Comparison of ENCODE assay signal across 20 cellular contexts in genomic region chr2:129165001-129165400, GRCh38.
"Had no signal": no experiment of that assay in that cellular context is flagged by ENCODE, and none has a peak within 500 bp of the region (broad histone marks: within the 10 kb centered on the region; RNA-seq: fewer than 3 reads in every experiment).

No MANE protein-coding gene starts in this region.

- H3K4me1 ChIP-seq: thyroid gland had no signal

- ATAC-seq: activated CD4-positive, alpha-beta T cell treated with anti-CD3 and anti-CD28 coated beads for 36 hours; left colon; naive thymus-derived CD4-positive, alpha-beta T cell; WTC11 had no signal

- H3K4me3 ChIP-seq: ovary, thyroid gland had no signal

- H3K36me3 ChIP-seq: ovary, thyroid gland had no signal

- H3K27ac ChIP-seq: ovary, thyroid gland had no signal

- H3K9me3 ChIP-seq: ovary, SK-N-SH, thyroid gland had no signal

- H3K27me3 Mint-ChIP-seq: activated CD4-positive, alpha-beta T cell treated with anti-CD3 and anti-CD28 coated beads for 36 hours; activated naive CD8-positive, alpha-beta T cell treated with anti-CD3 and anti-CD28 coated beads for 36 hours had no signal

- H3K27ac Mint-ChIP-seq: activated CD4-positive, alpha-beta T cell treated with anti-CD3 and anti-CD28 coated beads for 36 hours; activated naive CD8-positive, alpha-beta T cell treated with anti-CD3 and anti-CD28 coated beads for 36 hours; activated T-helper 1 cell treated with anti-CD3 and anti-CD28 coated beads, Interleukin-12 subunit alpha, Interleukin-12 subunit beta, Interleukin-2, Interleukin-4 antibody, amounts not matched to agents 30 ng/mL and 10 ng/mL and 1 ng/mL, durations not matched to agents 14 hours and 24 hours and 36 hours; endodermal cell; naive thymus-derived CD4-positive, alpha-beta T cell; WTC11 had no signal

- H3K9me2 ChIP-seq: SK-N-SH had no signal

- H3K4me2 ChIP-seq: SK-N-SH had no signal

- H3K27me3 ChIP-seq: ovary, thyroid gland had no signal

- H3K36me3 Mint-ChIP-seq: activated naive CD8-positive, alpha-beta T cell treated with anti-CD3 and anti-CD28 coated beads for 36 hours; naive thymus-derived CD4-positive, alpha-beta T cell; WTC11 had no signal

- H3K9ac ChIP-seq: SK-N-SH had no signal

- DNase-seq: activated CD4-positive, alpha-beta T cell treated with anti-CD3 and anti-CD28 coated beads for 36 hours; activated CD4-positive, alpha-beta T cell treated with anti-CD3 and anti-CD28 coated beads, Interleukin-2, amount 50 U/mL, for 48 hours; activated gamma-delta T cell treated with Interleukin-2 at 50 U/mL for 16 hours; activated naive CD8-positive, alpha-beta T cell treated with anti-CD3 and anti-CD28 coated beads for 36 hours; amniotic stem cell; central memory CD4-positive, alpha-beta T cell; endodermal cell; hypothalamus; islet precursor cell; left colon; naive thymus-derived CD4-positive, alpha-beta T cell; ovary; stimulated activated CD4-positive, alpha-beta T cell treated with anti-CD3 and anti-CD28 coated beads, Interleukin-12 subunit alpha, Interleukin-12 subunit beta, amount 100 ng/mL, for 4 hours; stimulated activated CD4-positive, alpha-beta T cell treated with anti-CD3 and anti-CD28 coated beads, Interleukin-1b, Interleukin-23, amount 100 ng/mL, for 48 hours; stimulated activated CD8-positive, alpha-beta memory T cell treated with anti-CD3 and anti-CD28 coated beads, Interleukin-4, amount 100 ng/mL, for 48 hours; stimulated activated naive CD4-positive, alpha-beta T cell; thyroid gland had no signal

- H3K4me3 Mint-ChIP-seq: activated CD4-positive, alpha-beta T cell treated with anti-CD3 and anti-CD28 coated beads for 36 hours; activated naive CD8-positive, alpha-beta T cell treated with anti-CD3 and anti-CD28 coated beads for 36 hours; activated T-helper 1 cell treated with anti-CD3 and anti-CD28 coated beads, Interleukin-12 subunit alpha, Interleukin-12 subunit beta, Interleukin-2, Interleukin-4 antibody, amounts not matched to agents 30 ng/mL and 10 ng/mL and 1 ng/mL, durations not matched to agents 14 hours and 24 hours and 36 hours; endodermal cell; naive thymus-derived CD4-positive, alpha-beta T cell; WTC11 had no signal

- H3K9me3 Mint-ChIP-seq: activated naive CD8-positive, alpha-beta T cell treated with anti-CD3 and anti-CD28 coated beads for 36 hours; activated T-helper 1 cell treated with anti-CD3 and anti-CD28 coated beads, Interleukin-12 subunit alpha, Interleukin-12 subunit beta, Interleukin-2, Interleukin-4 antibody, amounts not matched to agents 30 ng/mL and 10 ng/mL and 1 ng/mL, durations not matched to agents 14 hours and 24 hours and 36 hours; endodermal cell had no signal

- H3K4me1 Mint-ChIP-seq: activated CD4-positive, alpha-beta T cell treated with anti-CD3 and anti-CD28 coated beads for 36 hours; activated naive CD8-positive, alpha-beta T cell treated with anti-CD3 and anti-CD28 coated beads for 36 hours; endodermal cell had no signal
